Comparison of ENCODE assay signal across 1 cellular context in genomic region chr20:49188101-49188784, GRCh38.
TF ChIP-seq lines count a peak whose summit lies in the region.

STAU1 (minus strand) TSS chr20:49188334; CDS start chr20:49166201, 22,133 bp downstream.

TF ChIP-seq in GM23338, 12 proteins besides CTCF, POLR2A, EP300 and RAD21 (continued from another document):
- TF ChIP-seq CREB1 (CRISPR knock-in tag; IDR thresholded peaks at IDR 0.05; ENCODE audit: low read depth): peak; percentile 59
- TF ChIP-seq REST (IDR thresholded peaks at IDR 0.05; ENCODE audit: unreplicated experiment): no peak
- peak; percentile 98 for TF ChIP-seq ETS1 (IDR thresholded peaks at IDR 0.05)
